In genomic region chr17:13788385-13788784, GRCh38 we compare ENCODE assay signal across 17 cellular contexts.
"Had no signal": no experiment of that assay in that cellular context is flagged by ENCODE, and none has a peak within 500 bp of the region (broad histone marks: within the 10 kb centered on the region; RNA-seq: fewer than 3 reads in every experiment).

No MANE protein-coding gene starts in this region.

- H3K27me3 Mint-ChIP-seq: progenitor cell of endocrine pancreas; stimulated activated memory B cell treated with anti-CD40 and anti-IgM and Interleukin-4, amounts not matched to agents 10 μg/mL and 1 μg/mL and 100 μg/mL, for 72 hours; stimulated activated naive CD8-positive, alpha-beta T cell treated with anti-CD3 and anti-CD28 coated beads, Interleukin-15, Interleukin-2, amounts not matched to agents 100 ng/mL and 50 ng/mL, for 24 hours had no signal

- H3K4me3 Mint-ChIP-seq: natural killer cell; neural crest cell; stimulated activated memory B cell treated with anti-CD40 and anti-IgM and Interleukin-4, amounts not matched to agents 10 μg/mL and 1 μg/mL and 100 μg/mL, for 72 hours; stimulated activated naive CD8-positive, alpha-beta T cell treated with anti-CD3 and anti-CD28 coated beads, Interleukin-15, Interleukin-2, amounts not matched to agents 100 ng/mL and 50 ng/mL, for 24 hours had no signal

- H3K9me3 ChIP-seq: colonic mucosa, esophagus squamous epithelium, right lobe of liver, testis, tibial nerve, upper lobe of right lung, vagina had no signal

- H3K36me3 Mint-ChIP-seq: natural killer cell; stimulated activated memory B cell treated with anti-CD40 and anti-IgM and Interleukin-4, amounts not matched to agents 10 μg/mL and 1 μg/mL and 100 μg/mL, for 72 hours had no signal

- H3K27ac Mint-ChIP-seq: natural killer cell; progenitor cell of endocrine pancreas; stimulated activated memory B cell treated with anti-CD40 and anti-IgM and Interleukin-4, amounts not matched to agents 10 μg/mL and 1 μg/mL and 100 μg/mL, for 72 hours; stimulated activated naive CD8-positive, alpha-beta T cell treated with anti-CD3 and anti-CD28 coated beads, Interleukin-15, Interleukin-2, amounts not matched to agents 100 ng/mL and 50 ng/mL, for 24 hours had no signal

- H3K9me3 Mint-ChIP-seq: natural killer cell; stimulated activated naive CD8-positive, alpha-beta T cell treated with anti-CD3 and anti-CD28 coated beads, Interleukin-15, Interleukin-2, amounts not matched to agents 100 ng/mL and 50 ng/mL, for 24 hours had no signal

- H3K4me1 Mint-ChIP-seq: natural killer cell, neural crest cell had no signal

- ATAC-seq: foreskin keratinocyte; natural killer cell; pancreas; right lobe of liver; stimulated activated memory B cell treated with anti-CD40 and anti-IgM and Interleukin-4, amounts not matched to agents 10 μg/mL and 1 μg/mL and 100 μg/mL, for 72 hours; upper lobe of right lung had no signal

- H3K27ac ChIP-seq: colonic mucosa, esophagus squamous epithelium, foreskin keratinocyte, pancreas, right lobe of liver, testis, tibial nerve, upper lobe of right lung, vagina had no signal

- H3K36me3 ChIP-seq: colonic mucosa, esophagus squamous epithelium, pancreas, right lobe of liver, tibial nerve, upper lobe of right lung, vagina had no signal

- DNase-seq: colonic mucosa; dermis blood vessel endothelial cell; esophagus squamous epithelium; foreskin keratinocyte; natural killer cell; nucleus accumbens; pancreas; right lobe of liver; stimulated activated CD4-positive, alpha-beta T cell treated with anti-CD3 and anti-CD28 coated beads, Interleukin-4, amount 100 ng/mL, for 1 hour; testis; upper lobe of right lung had no signal

- H3K27me3 ChIP-seq: colonic mucosa, esophagus squamous epithelium, foreskin keratinocyte, pancreas, right lobe of liver, testis, tibial nerve, upper lobe of right lung, vagina had no signal

- H3K4me1 ChIP-seq: colonic mucosa, esophagus squamous epithelium, foreskin keratinocyte, pancreas, right lobe of liver, testis, tibial nerve, upper lobe of right lung had no signal

- H3K4me3 ChIP-seq: colonic mucosa, esophagus squamous epithelium, pancreas, right lobe of liver, testis, tibial nerve, upper lobe of right lung, vagina had no signal
